ENCODE assay signal across 9 cellular contexts in genomic region chr10:102501201-102502028, GRCh38. TPM values are rescaled to one million over a fixed set of nuclear protein-coding genes. Genes with fewer than 3 reads are reported as not detected.
A peak's percentile ranks its signal among the peaks of the same experiment; 100 is the strongest.
DNase-seq lines count a peak whose midpoint lies in the region; ATAC-seq, FAIRE-seq and TF ChIP-seq lines count a peak whose summit lies in the region.
"Had no signal": no experiment of that assay in that cellular context is flagged by ENCODE, and none has a peak within 500 bp of the region (broad histone marks: within the 10 kb centered on the region; RNA-seq: fewer than 3 reads in every experiment).

No MANE protein-coding gene starts in this region.

- H3K27me3 Mint-ChIP-seq in astrocyte (ENCODE audit: low read depth, unreplicated experiment): no peaks in the 10 kb centered on the region
- H3K27me3 Mint-ChIP-seq in stimulated activated memory B cell treated with anti-CD40 and anti-IgM and Interleukin-4, amounts not matched to agents 10 μg/mL and 1 μg/mL and 100 μg/mL, for 72 hours: no peaks in the 10 kb centered on the region

- H3K27me3 ChIP-seq in astrocyte (ENCODE audit: insufficient read depth, low read length) (no peaks in the 10 kb centered on the region), kidney epithelial cell (ENCODE audit: control insufficient read depth, insufficient read depth, low read length) (no peaks in the 10 kb centered on the region), thoracic aorta (replicated peaks; ENCODE audit: insufficient read depth) (no peaks in the 10 kb centered on the region)

- FAIRE-seq in astrocyte (lab: Jason Lieb, UNC): no peak

- no peak for ATAC-seq in thoracic aorta (ENCODE audit: insufficient number of reproducible peaks, low FRiP score, low read depth)
- no peak for ATAC-seq in stimulated activated memory B cell treated with anti-CD40 and anti-IgM and Interleukin-4, amounts not matched to agents 10 μg/mL and 1 μg/mL and 100 μg/mL, for 72 hours
- ATAC-seq in HG02571 (IDR thresholded peaks at IDR 0.05; ENCODE audit: unreplicated experiment): no peak

- peaks cover 70% of the 10 kb centered on the region for H4K20me1 ChIP-seq in astrocyte (ENCODE audit: insufficient read depth, low read length)

- no peak overlapping the region for H3K27ac Mint-ChIP-seq in astrocyte (ENCODE audit: unreplicated experiment)
- no peak overlapping the region for H3K27ac Mint-ChIP-seq in stimulated activated memory B cell treated with anti-CD40 and anti-IgM and Interleukin-4, amounts not matched to agents 10 μg/mL and 1 μg/mL and 100 μg/mL, for 72 hours

- peak overlapping the region; percentile 97 for H3K4me2 ChIP-seq in astrocyte (ENCODE audit: low read length)

- peak overlapping the region; percentile 74 for H3K27ac ChIP-seq in astrocyte (ENCODE audit: low read depth, low read length)
- peak overlapping the region; percentile 36 to 90 for H3K27ac ChIP-seq in thoracic aorta

- peaks cover 7% of the 10 kb centered on the region for H3K4me1 Mint-ChIP-seq in astrocyte (ENCODE audit: low read depth, unreplicated experiment)
- H3K4me1 Mint-ChIP-seq in stimulated activated memory B cell treated with anti-CD40 and anti-IgM and Interleukin-4, amounts not matched to agents 10 μg/mL and 1 μg/mL and 100 μg/mL, for 72 hours: peaks cover 50% of the 10 kb centered on the region

- DNase-seq in DMS53 (lab: John Stamatoyannopoulos, UW) (peak; percentile 31), DMS53 treated with DMSO at 0.1 percent for 48 hours (lab: John Stamatoyannopoulos, UW; ENCODE audit: unreplicated experiment) (no peak), astrocyte (ENCODE audit: low read depth) (no peak), kidney epithelial cell (ENCODE audit: low read depth) (no peak), thoracic aorta (ENCODE audit: low spot score) (no peak), NCI-H446 treated with DMSO at 0.1 percent for 48 hours (lab: John Stamatoyannopoulos, UW) (no peak)

- H3K4me1 ChIP-seq in astrocyte (ENCODE audit: insufficient read depth, low read length) (peaks cover 7% of the 10 kb centered on the region), thoracic aorta (ENCODE audit: control insufficient read depth in 1 of 2, low read depth in 2 of 2) (peaks cover 24 to 49% of the 10 kb centered on the region in 2 donors)

- H3K79me2 ChIP-seq in astrocyte (ENCODE audit: insufficient read depth, low read length): peaks cover 73% of the 10 kb centered on the region

- H3K9me3 Mint-ChIP-seq in astrocyte (ENCODE audit: unreplicated experiment): no peaks in the 10 kb centered on the region
- no peaks in the 10 kb centered on the region for H3K9me3 Mint-ChIP-seq in stimulated activated memory B cell treated with anti-CD40 and anti-IgM and Interleukin-4, amounts not matched to agents 10 μg/mL and 1 μg/mL and 100 μg/mL, for 72 hours

- H3K9me3 ChIP-seq in astrocyte (ENCODE audit: insufficient read depth, low read depth, low read length) (no peaks in the 10 kb centered on the region), thoracic aorta (no peaks in the 10 kb centered on the region)

- H3K36me3 ChIP-seq in astrocyte (ENCODE audit: insufficient read depth, low read length): no peaks in the 10 kb centered on the region
- H3K36me3 ChIP-seq in kidney epithelial cell (ENCODE audit: control insufficient read depth, insufficient read depth, low read length): no peaks in the 10 kb centered on the region
- peaks cover under 1% of the 10 kb centered on the region for H3K36me3 ChIP-seq in thoracic aorta

- H3K4me3 ChIP-seq in astrocyte (ENCODE audit: insufficient read depth, low read depth, low read length) (peak overlapping the region; percentile 97), kidney epithelial cell (ENCODE audit: low read depth, low read length) (peak overlapping the region; percentile 51), thoracic aorta (peak overlapping the region; percentile 93)

- H3K9ac ChIP-seq in astrocyte (ENCODE audit: low read length): peak overlapping the region; percentile 98

- H3K4me3 Mint-ChIP-seq in astrocyte (ENCODE audit: unreplicated experiment): no peak overlapping the region
- H3K4me3 Mint-ChIP-seq in stimulated activated memory B cell treated with anti-CD40 and anti-IgM and Interleukin-4, amounts not matched to agents 10 μg/mL and 1 μg/mL and 100 μg/mL, for 72 hours: no peak overlapping the region

- H3K36me3 Mint-ChIP-seq in astrocyte (ENCODE audit: low read depth, unreplicated experiment): no peaks in the 10 kb centered on the region
- no peaks in the 10 kb centered on the region for H3K36me3 Mint-ChIP-seq in stimulated activated memory B cell treated with anti-CD40 and anti-IgM and Interleukin-4, amounts not matched to agents 10 μg/mL and 1 μg/mL and 100 μg/mL, for 72 hours

- H2AFZ ChIP-seq in astrocyte (ENCODE audit: low read depth, low read length): peak overlapping the region; percentile 29

- no peak for TF ChIP-seq CTCF in astrocyte (IDR thresholded peaks at IDR 0.05; ENCODE audit: insufficient read depth, low read depth, low read length)
- TF ChIP-seq CTCF in kidney epithelial cell (IDR thresholded peaks at IDR 0.05; ENCODE audit: insufficient read depth, low read length, poor library complexity, severe bottlenecking): no peak
- TF ChIP-seq CTCF in thoracic aorta (IDR thresholded peaks at IDR 0.05): no peak

RNA-seq across cellular contexts. Expression of gene ACTR1A, which starts 1.1 kb away (rescaled TPM):
- total RNA-seq in astrocyte: 145 and 155 TPM in 2 replicates
- total RNA-seq in kidney epithelial cell: 151 and 165 TPM in 2 replicates
- 100 to 1,000 TPM in 1 of 2 donors, 10 to 100 TPM in 1; 98.0 to 116 TPM for total RNA-seq in thoracic aorta

RNA-seq across cellular contexts. Expression of gene SUFU, which starts 2.4 kb away (rescaled TPM):
- total RNA-seq in astrocyte (25.8 and 26.2 TPM in 2 replicates), kidney epithelial cell (8.9 and 10.6 TPM in 2 replicates), thoracic aorta (1 to 10 TPM; 4.6 to 7.6 TPM)

RNA-seq across cellular contexts. Expression of gene C10orf95, which starts 50.1 kb away (rescaled TPM):
- total RNA-seq in astrocyte (0.19 and 0.20 TPM in 2 replicates), kidney epithelial cell (3.2 and 6.9 TPM in 2 replicates), thoracic aorta (not detected)
- total RNA-seq: glomerular endothelial cell had no signal
